In the genomic region with DNA sequence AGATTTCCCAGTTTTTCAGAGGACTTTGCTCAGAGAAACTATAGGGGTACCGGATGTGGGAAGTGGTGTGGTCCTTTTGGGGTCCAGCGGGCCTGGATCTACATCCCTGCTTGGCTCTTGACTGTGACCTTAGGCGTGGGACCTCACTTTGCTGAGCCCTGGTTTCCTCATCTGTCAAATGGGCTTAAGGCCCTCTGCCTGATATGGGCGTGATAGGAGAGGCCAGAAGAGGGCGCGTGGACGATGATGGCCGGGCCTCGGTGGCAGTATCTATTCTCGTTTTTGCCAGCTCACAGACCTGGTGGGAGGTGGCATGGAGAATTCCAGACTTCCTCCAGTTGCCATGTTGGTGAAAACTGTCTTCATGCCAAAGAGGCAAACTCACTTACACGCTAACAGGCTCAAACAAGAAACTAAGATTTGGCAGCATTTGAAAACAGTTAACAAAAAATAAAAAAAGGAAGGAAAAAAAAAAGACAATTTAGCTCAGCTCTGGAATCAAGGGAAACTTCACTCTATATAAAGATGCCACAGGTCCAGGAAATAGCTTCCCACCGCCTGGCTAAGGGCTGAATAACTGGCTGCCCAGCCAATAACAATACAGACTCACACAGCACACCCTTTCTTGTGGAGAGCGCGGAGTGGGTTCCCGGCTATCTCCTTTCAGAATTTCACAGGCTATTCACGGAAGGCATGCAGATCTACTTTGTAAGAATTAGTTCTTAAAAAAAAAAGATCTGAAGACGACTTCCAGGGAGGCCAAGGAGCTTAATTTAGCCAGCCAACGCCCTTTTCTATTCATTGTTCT, we compare ENCODE assay signal across 1 cellular context.
TF ChIP-seq lines count a peak whose summit lies in the region.

No MANE protein-coding gene starts in this region.

TF ChIP-seq in endothelial cell of umbilical vein, 7 proteins besides CTCF, POLR2A, EP300 and RAD21 (continued from another document):
- TF ChIP-seq POLR2AphosphoS5 (IDR thresholded peaks at IDR 0.05; ENCODE audit: insufficient read depth, low read depth, low read length) = peak; percentile 43
